In genomic region chr12:77064891-77065360, GRCh38 we compare ENCODE assay signal across 8 cellular contexts. TPM values are rescaled to one million over a fixed set of nuclear protein-coding genes. Genes with fewer than 3 reads are reported as not detected.
DNase-seq lines count a peak whose midpoint lies in the region; ATAC-seq, FAIRE-seq and TF ChIP-seq lines count a peak whose summit lies in the region.

No MANE protein-coding gene starts in this region.

- WGBS in H1 (ENCODE audit: extremely low coverage in 1 of 2, insufficient coverage in 1 of 2, insufficient read length in 1 of 2, insufficient replicate concordance in 2 of 2, low coverage in 1 of 2, low lambda C conversion rate in 2 of 2, missing lambda C conversion rate in 1 of 2), 2 experiments, result 3% methylated on average over 22 of the region's 24 CpGs; no CpG with 5 or more reads in 1 of the 2 experiments

- H3K36me3 Mint-ChIP-seq in naive B cell, result no peaks in the 10 kb centered on the region

- H4K20me1 ChIP-seq in H1 (replicated peaks in 1 of 2; ENCODE audit: control insufficient read depth in 1 of 2, insufficient read depth in 2 of 2, low read length in 2 of 2), result peaks cover 0 to 5% of the 10 kb centered on the region in 2 experiments

- H4K8ac ChIP-seq in H1 (ENCODE audit: extremely low read depth, insufficient read depth, low read length), result peak overlapping the region; percentile 98

- H3K4me3 ChIP-seq in SJSA1, result peak overlapping the region; percentile 75
- peak overlapping the region; percentile 82 to 97 (median 88) for H3K4me3 ChIP-seq in H1 (ENCODE audit: extremely low read depth in 1 of 4, insufficient read depth in 2 of 4, low read depth in 3 of 4, low read length in 4 of 4)

- peak overlapping the region; percentile 90 for H3K14ac ChIP-seq in H1 (ENCODE audit: insufficient read length)

- no peak overlapping the region for H2BK120ac ChIP-seq in H1 (replicated peaks; ENCODE audit: low read depth, low read length)

- no peak overlapping the region for H2BK12ac ChIP-seq in H1 (ENCODE audit: low read depth, low read length)

- no peaks in the 10 kb centered on the region for H3K9me3 ChIP-seq in SJSA1 (replicated peaks)
- H3K9me3 ChIP-seq in H1 (ENCODE audit: insufficient read depth in 2 of 2, low read depth in 1 of 2, low read length in 1 of 2), result no peaks in the 10 kb centered on the region

- H3K36me3 ChIP-seq in SJSA1 (peaks cover 50% of the 10 kb centered on the region), H1 (ENCODE audit: control insufficient read depth in 2 of 4, insufficient read depth in 4 of 4, low read length in 3 of 4) (peaks cover 12 to 24% (median 22%) of the 10 kb centered on the region in 4 experiments)

- H2AFZ ChIP-seq in H1 (ENCODE audit: low read length), result peak overlapping the region; percentile 15; the same call in 1 of the 2 replicates

- POLR2A ChIA-PET in H1 (lab: Charles Lee; ENCODE audit: partially characterized antibody), result interaction anchor here (0.6 kb wide), 2 partner anchors 9 to 245 kb away, joined by 3 read pairs; no protein-coding TSS in a partner anchor

- H3K27ac Mint-ChIP-seq in naive B cell, result no peak overlapping the region

- peak; percentile 37 for DNase-seq in 8988T
- DNase-seq in SJSA1 (ENCODE audit: low read depth in 1 of 2, low spot score in 2 of 2), result no peak
- no peak for DNase-seq in H1 (ENCODE audit: low read depth in 1 of 2, low spot score in 2 of 2)
- DNase-seq in naive B cell, result no peak
- no peak for DNase-seq in GF-D8 (lab: John Stamatoyannopoulos, UW)
- DNase-seq in EL, result no peak

- CTCF ChIA-PET in H1 (lab: Charles Lee; ENCODE audit: partially characterized antibody), result interaction anchor here (0.5 to 2.3 kb wide), 2 partner anchors 16 to 125 kb away, joined by 4 to 10 read pairs; no protein-coding TSS in a partner anchor

- peaks cover 6% of the 10 kb centered on the region; the same call in 1 of the 2 replicates for H3K23me2 ChIP-seq in H1 (ENCODE audit: low read depth, low read length)

- no peak overlapping the region for H2BK20ac ChIP-seq in H1 (ENCODE audit: low read length)

- peaks cover 0 to 27% (median 9%) of the 10 kb centered on the region in 3 donors for H3K27me3 Mint-ChIP-seq in naive B cell

- H2AK5ac ChIP-seq in H1 (ENCODE audit: low read depth, low read length), result no peak overlapping the region

- H3K9ac ChIP-seq in H1 (replicated peaks in 1 of 4; ENCODE audit: extremely low read depth in 1 of 4, low read depth in 3 of 4, low read length in 3 of 4), result peak overlapping the region; percentile 85 to 94 (median 92)

- no peak overlapping the region for H3K23ac ChIP-seq in H1 (ENCODE audit: insufficient read length)

- H2BK5ac ChIP-seq in H1 (ENCODE audit: low read depth, low read length), result peak overlapping the region; percentile 94; the same call in 1 of the 2 replicates

- no peaks in the 10 kb centered on the region; the same call in 1 of the 2 replicates for H3K79me1 ChIP-seq in H1 (ENCODE audit: low read depth, low read length)

- TF ChIP-seq EP300 in H1 (IDR thresholded peaks at IDR 0.05; ENCODE audit: borderline replicate concordance in 1 of 2, low read depth in 2 of 2, low read length in 2 of 2), result no peak

- peaks cover 25 to 39% (median 32%) of the 10 kb centered on the region in 3 donors for H3K4me1 Mint-ChIP-seq in naive B cell

- H3K9me3 Mint-ChIP-seq in naive B cell, result no peaks in the 10 kb centered on the region

- H3K4ac ChIP-seq in H1 (replicated peaks; ENCODE audit: insufficient read length, low read depth, low read length), result no peak overlapping the region

- H3K4me3 Mint-ChIP-seq in naive B cell, result peak overlapping the region; percentile 81 to 90 (median 88)

- peak overlapping the region; percentile 79 for H4K91ac ChIP-seq in H1 (replicated peaks; ENCODE audit: insufficient read length, low read length)

- ATAC-seq in GM18907 (IDR thresholded peaks at IDR 0.05; ENCODE audit: unreplicated experiment) (peak; percentile 22), HG03139 (IDR thresholded peaks at IDR 0.05; ENCODE audit: unreplicated experiment) (peak; percentile 6), naive B cell (ENCODE audit: low read depth in 2 of 2) (peak; percentile 27 to 32)

- no peak overlapping the region for H2BK15ac ChIP-seq in H1 (ENCODE audit: low read length)

- H3K56ac ChIP-seq in H1 (replicated peaks; ENCODE audit: insufficient read length, low read depth, low read length), result peak overlapping the region; percentile 94

- H3K27ac ChIP-seq in SJSA1, result peak overlapping the region; percentile 80
- peak overlapping the region; percentile 92 for H3K27ac ChIP-seq in H1 (ENCODE audit: low read depth, low read length)

- peaks cover 0 to 36% of the 10 kb centered on the region in 2 experiments; a peak in 2 of 4 replicates for H3K79me2 ChIP-seq in H1 (ENCODE audit: control insufficient read depth in 1 of 2, insufficient read depth in 2 of 2, low read length in 2 of 2)

- H3K27me3 ChIP-seq in SJSA1 (replicated peaks) (no peaks in the 10 kb centered on the region), H1 (replicated peaks in 1 of 4; ENCODE audit: control insufficient read depth in 3 of 4, extremely low read depth in 1 of 4, insufficient read depth in 3 of 4, low read length in 3 of 4) (no peaks in the 10 kb centered on the region)

- TF ChIP-seq RAD21 in H1 (IDR thresholded peaks at IDR 0.05 in 1 of 2, conservative IDR thresholded peaks at IDR 0.05 in 1 of 2; ENCODE audit: low read depth in 2 of 2, low read length in 2 of 2), result no peak

- no peak for TF ChIP-seq CTCF in H1 (IDR thresholded peaks at IDR 0.05; ENCODE audit: control extremely low read depth in 1 of 3, insufficient read depth in 1 of 3, low read depth in 1 of 3, low read length in 3 of 3)

- FAIRE-seq in H1 (lab: Jason Lieb, UNC), result no peak

- H3K18ac ChIP-seq in H1 (ENCODE audit: extremely low read depth, low read length), result peak overlapping the region; percentile 99

- peak overlapping the region; percentile 86 for H4K5ac ChIP-seq in H1 (ENCODE audit: insufficient read length, low read depth, low read length)

- H3K4me1 ChIP-seq in SJSA1 (replicated peaks), result peaks cover 35% of the 10 kb centered on the region
- peaks cover 0 to 7% (median 0%) of the 10 kb centered on the region in 4 experiments; a peak in 2 of 7 replicates for H3K4me1 ChIP-seq in H1 (replicated peaks in 1 of 4; ENCODE audit: control insufficient read depth in 3 of 4, insufficient read depth in 4 of 4, low read length in 3 of 4)

- H3K4me2 ChIP-seq in H1 (ENCODE audit: insufficient read depth in 1 of 2, low read depth in 2 of 2, low read length in 2 of 2), result peak overlapping the region; percentile 69 to 83

- no peak for TF ChIP-seq POLR2A in H1 (IDR thresholded peaks at IDR 0.05; ENCODE audit: control extremely low read depth in 1 of 2, low read depth in 2 of 2, low read length in 2 of 2)

TF ChIP-seq in H1, 55 proteins besides CTCF, POLR2A, EP300 and RAD21 (continues in another document):
- TF ChIP-seq KDM1A (IDR thresholded peaks at IDR 0.05; ENCODE audit: borderline replicate concordance, low read length), result no peak
- 0 out of 2 replicates have a peak, but pooled peaks have one; percentile 19 for TF ChIP-seq MAX (IDR thresholded peaks at IDR 0.05)
- TF ChIP-seq SAP30 (IDR thresholded peaks at IDR 0.05; ENCODE audit: insufficient read depth, insufficient replicate concordance, low read length), result no peak
- TF ChIP-seq HDAC2 (IDR thresholded peaks at IDR 0.05; ENCODE audit: borderline replicate concordance in 1 of 2, low read depth in 2 of 2, low read length in 2 of 2), result peak; percentile 3 to 12; a peak in 1 of 4 replicates
- no peak for TF ChIP-seq SRF (IDR thresholded peaks at IDR 0.05; ENCODE audit: low read depth, low read length)

RNA-seq across cellular contexts. Expression of gene E2F7, which starts 0.4 kb away (rescaled TPM):
- total RNA-seq in SJSA1 (2014; rRNA removed; shearing (Covaris generic)), result 11.6 and 22.1 TPM in 2 replicates
- 18.5 and 25.2 TPM in 2 replicates for total RNA-seq in H1 (2021; fragmentation: NEBNext Ultra II Directional; extraction: Animal tissue kit (Norgen Biotek cat#: 25700))
- 8.4 and 8.8 TPM in 2 replicates for polyA plus RNA-seq in H1 (2011; rRNA removed)
- 9.3 TPM for polyA plus RNA-seq in H1 (2011; cell fraction: cytosol; rRNA removed)
- 17.6 TPM for polyA plus RNA-seq in H1 (2011; cell fraction: nucleus; rRNA removed)
- 7.4 to 11.7 TPM (median 10.2 TPM) in 4 replicates for polyA plus RNA-seq in H1 (2012, experiment 1 of 2)
- polyA plus RNA-seq in H1 (2012, experiment 2 of 2), result 4.1 TPM
- 9.7 TPM for polyA plus RNA-seq in H1 (2013, experiment 1 of 2)
- 10.1 TPM for polyA plus RNA-seq in H1 (2013, experiment 2 of 2)
- 12.1 and 16.9 TPM in 2 replicates for polyA minus RNA-seq in H1 (2011; rRNA and poly(A)+ RNA removed)
- polyA minus RNA-seq in H1 (2011; cell fraction: cytosol; rRNA and poly(A)+ RNA removed), result 15.9 TPM
- polyA minus RNA-seq in H1 (2011; cell fraction: nucleus; rRNA and poly(A)+ RNA removed), result 40.8 TPM
- not detected for polyA plus RNA-seq in naive B cell (ENCODE audit: low read depth in 6 of 6)
